In genomic region chr22:39859903-39860588, GRCh38 we compare ENCODE assay signal across 19 cellular contexts. TPM values are rescaled to one million over a fixed set of nuclear protein-coding genes. Genes with fewer than 3 reads are reported as not detected.
A peak's percentile ranks its signal among the peaks of the same experiment; 100 is the strongest.
DNase-seq lines count a peak whose midpoint lies in the region; ATAC-seq and TF ChIP-seq lines count a peak whose summit lies in the region.
"Had no signal": no experiment of that assay in that cellular context is flagged by ENCODE, and none has a peak within 500 bp of the region (broad histone marks: within the 10 kb centered on the region; RNA-seq: fewer than 3 reads in every experiment).

No MANE protein-coding gene starts in this region.

- no peak overlapping the region for H2AFZ ChIP-seq in Karpas-422 (ENCODE audit: low read length)
- H2AFZ ChIP-seq: parathyroid adenoma had no signal

- H3K36me3 ChIP-seq in Karpas-422 (ENCODE audit: insufficient read depth, low read length) (no peaks in the 10 kb centered on the region), WERI-Rb-1 (no peaks in the 10 kb centered on the region)
- H3K36me3 ChIP-seq: heart right ventricle, lower lobe of right lung had no signal

- peak overlapping the region; percentile 76 for H3K27ac Mint-ChIP-seq in stimulated activated naive CD8-positive, alpha-beta T cell treated with anti-CD3 and anti-CD28 coated beads, Interleukin-15, Interleukin-2, amounts not matched to agents 100 ng/mL and 50 ng/mL, for 24 hours
- H3K27ac Mint-ChIP-seq in stimulated activated naive CD8-positive, alpha-beta T cell treated with anti-CD3 and anti-CD28 coated beads, Interleukin-15, amount 100 ng/mL, for 72 hours: peak overlapping the region in 1 of 2 donors; percentile 48
- H3K27ac Mint-ChIP-seq in activated naive CD4-positive, alpha-beta T cell treated with anti-CD3 and anti-CD28 coated beads, Interleukin-2, amount 50 U/mL, for 72 hours: peak overlapping the region in 1 of 2 donors; percentile 63

- TF ChIP-seq CTCF in WERI-Rb-1 (IDR thresholded peaks at IDR 0.05; ENCODE audit: low read depth, low read length): no peak

- H4K20me1 ChIP-seq in Karpas-422 (ENCODE audit: insufficient read depth, low read depth, low read length): no peaks in the 10 kb centered on the region

- no peaks in the 10 kb centered on the region for H3K36me3 Mint-ChIP-seq in stimulated activated naive CD8-positive, alpha-beta T cell treated with anti-CD3 and anti-CD28 coated beads, Interleukin-15, Interleukin-2, amounts not matched to agents 100 ng/mL and 50 ng/mL, for 24 hours (ENCODE audit: low read depth)
- H3K36me3 Mint-ChIP-seq in activated naive CD4-positive, alpha-beta T cell treated with anti-CD3 and anti-CD28 coated beads, Interleukin-2, amount 50 U/mL, for 72 hours: no peaks in the 10 kb centered on the region

- ATAC-seq in stimulated activated naive CD8-positive, alpha-beta T cell treated with anti-CD3 and anti-CD28 coated beads, Interleukin-15, amount 100 ng/mL, for 72 hours: no peak
- peak; percentile 82 to 85 for ATAC-seq in activated naive CD4-positive, alpha-beta T cell treated with anti-CD3 and anti-CD28 coated beads, Interleukin-2, amount 50 U/mL, for 72 hours
- no peak for ATAC-seq in HG02870 (IDR thresholded peaks at IDR 0.05; ENCODE audit: unreplicated experiment)
- ATAC-seq: heart right ventricle, lower lobe of right lung, Right ventricle myocardium inferior had no signal

- H3K27me3 Mint-ChIP-seq in stimulated activated naive CD8-positive, alpha-beta T cell treated with anti-CD3 and anti-CD28 coated beads, Interleukin-15, Interleukin-2, amounts not matched to agents 100 ng/mL and 50 ng/mL, for 24 hours: no peaks in the 10 kb centered on the region
- no peaks in the 10 kb centered on the region for H3K27me3 Mint-ChIP-seq in stimulated activated naive CD8-positive, alpha-beta T cell treated with anti-CD3 and anti-CD28 coated beads, Interleukin-15, amount 100 ng/mL, for 72 hours

- H3K9ac ChIP-seq in Karpas-422 (ENCODE audit: low read length): no peak overlapping the region
- H3K9ac ChIP-seq: parathyroid adenoma had no signal

- H3K9me3 Mint-ChIP-seq in stimulated activated naive CD8-positive, alpha-beta T cell treated with anti-CD3 and anti-CD28 coated beads, Interleukin-15, Interleukin-2, amounts not matched to agents 100 ng/mL and 50 ng/mL, for 24 hours: no peaks in the 10 kb centered on the region
- no peaks in the 10 kb centered on the region for H3K9me3 Mint-ChIP-seq in stimulated activated naive CD8-positive, alpha-beta T cell treated with anti-CD3 and anti-CD28 coated beads, Interleukin-15, amount 100 ng/mL, for 72 hours
- H3K9me3 Mint-ChIP-seq in activated naive CD4-positive, alpha-beta T cell treated with anti-CD3 and anti-CD28 coated beads, Interleukin-2, amount 50 U/mL, for 72 hours: no peaks in the 10 kb centered on the region

- H3K4me1 Mint-ChIP-seq in stimulated activated naive CD8-positive, alpha-beta T cell treated with anti-CD3 and anti-CD28 coated beads, Interleukin-15, Interleukin-2, amounts not matched to agents 100 ng/mL and 50 ng/mL, for 24 hours (ENCODE audit: low read depth): peaks cover 24% of the 10 kb centered on the region
- H3K4me1 Mint-ChIP-seq in stimulated activated naive CD8-positive, alpha-beta T cell treated with anti-CD3 and anti-CD28 coated beads, Interleukin-15, amount 100 ng/mL, for 72 hours: peaks cover 11% of the 10 kb centered on the region

- H3K4me2 ChIP-seq in Karpas-422 (ENCODE audit: low read depth, low read length, poor library complexity, severe bottlenecking): peak overlapping the region; percentile 27

- no peaks in the 10 kb centered on the region for H3K27me3 ChIP-seq in Karpas-422 (ENCODE audit: low read length)
- H3K27me3 ChIP-seq in WERI-Rb-1 (ENCODE audit: insufficient read depth, low read depth, severe bottlenecking): no peaks in the 10 kb centered on the region

- peaks cover 11% of the 10 kb centered on the region for H3K4me1 ChIP-seq in Karpas-422 (ENCODE audit: low read length)
- H3K4me1 ChIP-seq: heart right ventricle, lower lobe of right lung, parathyroid adenoma had no signal

- H3K9me2 ChIP-seq in Karpas-422 (replicated peaks; ENCODE audit: insufficient read depth, low read length): no peaks in the 10 kb centered on the region

- H3K79me2 ChIP-seq in Karpas-422 (ENCODE audit: low read length): no peaks in the 10 kb centered on the region
- H3K79me2 ChIP-seq: parathyroid adenoma had no signal

- no peak for DNase-seq in stimulated activated naive CD8-positive, alpha-beta T cell treated with anti-CD3 and anti-CD28 coated beads, Interleukin-15, amount 100 ng/mL, for 72 hours
- DNase-seq in Karpas-422 (no peak), H4 (ENCODE audit: low spot score) (no peak), WERI-Rb-1 (no peak), RPMI8226 (no peak)
- DNase-seq in activated naive CD4-positive, alpha-beta T cell treated with anti-CD3 and anti-CD28 coated beads, Interleukin-2, amount 50 U/mL, for 72 hours (ENCODE audit: low spot score in 2 of 2): no peak
- DNase-seq: activated CD4-positive, CD25-positive, alpha-beta regulatory T cell treated with anti-CD3 and anti-CD28 coated beads, Interleukin-2, amount 50 U/mL, for 72 hours; amniotic stem cell; caudate nucleus; effector CD8-positive, alpha-beta T cell; heart right ventricle; lower lobe of right lung; NCI-H226 had no signal

- H3K4me3 Mint-ChIP-seq in stimulated activated naive CD8-positive, alpha-beta T cell treated with anti-CD3 and anti-CD28 coated beads, Interleukin-15, Interleukin-2, amounts not matched to agents 100 ng/mL and 50 ng/mL, for 24 hours: peak overlapping the region; percentile 38
- H3K4me3 Mint-ChIP-seq in stimulated activated naive CD8-positive, alpha-beta T cell treated with anti-CD3 and anti-CD28 coated beads, Interleukin-15, amount 100 ng/mL, for 72 hours: peak overlapping the region in 1 of 2 donors; percentile 59

- no peaks in the 10 kb centered on the region for H3K9me3 ChIP-seq in Karpas-422 (ENCODE audit: low read length)
- H3K9me3 ChIP-seq in WERI-Rb-1 (ENCODE audit: severe bottlenecking): no peaks in the 10 kb centered on the region
- H3K9me3 ChIP-seq: heart right ventricle, lower lobe of right lung had no signal

- H3K4me3 ChIP-seq in Karpas-422 (ENCODE audit: low read length) (no peak overlapping the region), WERI-Rb-1 (ENCODE audit: low read depth, low read length) (no peak overlapping the region)
- H3K4me3 ChIP-seq: heart right ventricle, lower lobe of right lung had no signal

- H3K27ac ChIP-seq in Karpas-422 (ENCODE audit: low read length) (no peak overlapping the region), WERI-Rb-1 (no peak overlapping the region)
- H3K27ac ChIP-seq: heart right ventricle, lower lobe of right lung, parathyroid adenoma had no signal

RNA-seq across cellular contexts. Expression of gene ENTHD1, which starts 33.5 kb away (rescaled TPM):
- not detected in 2 replicates for total RNA-seq in Karpas-422 (2014; rRNA removed; shearing (Covaris generic); ENCODE audit: low replicate concordance)
- 1 to 10 TPM in 1 of 2 donors, under 1 TPM in 1; 0.31 to 1.5 TPM for total RNA-seq in activated naive CD4-positive, alpha-beta T cell treated with anti-CD3 and anti-CD28 coated beads, Interleukin-2, amount 50 U/mL, for 72 hours
- not detected in 2 replicates for total RNA-seq in H4 (2014; rRNA removed; shearing (Covaris generic))
- total RNA-seq: HT-29, lower lobe of right lung, Right ventricle myocardium inferior, temporal lobe had no signal

RNA-seq across cellular contexts. Expression of gene GRAP2, which starts 40.8 kb away (rescaled TPM):
- total RNA-seq in Karpas-422 (2014; rRNA removed; shearing (Covaris generic); ENCODE audit: low replicate concordance): not detected in 2 replicates
- 10 to 100 TPM; 42.4 to 54.6 TPM for total RNA-seq in activated naive CD4-positive, alpha-beta T cell treated with anti-CD3 and anti-CD28 coated beads, Interleukin-2, amount 50 U/mL, for 72 hours
- total RNA-seq in H4 (2014; rRNA removed; shearing (Covaris generic)): not detected in 2 replicates
- total RNA-seq: HT-29 had no signal

Comparison
In these comparisons a context has a peak if more than half of its experiments do, and no peak if none do; other contexts are left out.
1. ATAC-seq: peak in activated naive CD4-positive, alpha-beta T cell treated with anti-CD3 and anti-CD28 coated beads, Interleukin-2, amount 50 U/mL, for 72 hours (2 of 2); none in stimulated activated naive CD8-positive, alpha-beta T cell treated with anti-CD3 and anti-CD28 coated beads, Interleukin-15, amount 100 ng/mL, for 72 hours (single experiment) and HG02870 (single experiment).
2. RNA of gene GRAP2, which starts 40.8 kb away (total RNA-seq): 42.4 to 54.6 TPM in activated naive CD4-positive, alpha-beta T cell treated with anti-CD3 and anti-CD28 coated beads, Interleukin-2, amount 50 U/mL, for 72 hours; not detected in Karpas-422 and not detected in H4; every median in the first group is over 10 times any median in the second.